2 cellular contexts compared by ENCODE assay signal in the genomic region with DNA sequence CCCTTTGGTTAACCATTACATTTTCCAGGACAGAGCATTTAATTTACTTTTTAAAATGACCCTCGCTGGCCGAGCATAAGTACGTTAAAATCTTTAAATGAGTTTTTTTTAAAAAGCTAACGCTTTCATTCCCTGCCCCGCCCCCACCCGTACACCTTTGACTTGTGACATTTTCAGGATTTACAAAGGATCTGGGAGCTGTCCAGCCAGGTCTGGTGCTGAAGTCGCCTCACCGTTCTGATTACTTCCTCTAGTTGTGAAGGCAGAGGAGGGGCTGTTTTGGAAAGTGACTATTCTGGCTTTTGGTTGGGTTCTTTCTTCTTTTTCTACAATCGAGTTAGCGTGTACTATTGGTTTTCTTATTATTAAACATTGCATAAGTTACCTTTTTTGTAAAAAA.
TF ChIP-seq lines count a peak whose summit lies in the region.

No MANE protein-coding gene starts in this region.

TF ChIP-seq in A549, 52 proteins besides CTCF, POLR2A, EP300 and RAD21:
- TF ChIP-seq, protein P1, sequence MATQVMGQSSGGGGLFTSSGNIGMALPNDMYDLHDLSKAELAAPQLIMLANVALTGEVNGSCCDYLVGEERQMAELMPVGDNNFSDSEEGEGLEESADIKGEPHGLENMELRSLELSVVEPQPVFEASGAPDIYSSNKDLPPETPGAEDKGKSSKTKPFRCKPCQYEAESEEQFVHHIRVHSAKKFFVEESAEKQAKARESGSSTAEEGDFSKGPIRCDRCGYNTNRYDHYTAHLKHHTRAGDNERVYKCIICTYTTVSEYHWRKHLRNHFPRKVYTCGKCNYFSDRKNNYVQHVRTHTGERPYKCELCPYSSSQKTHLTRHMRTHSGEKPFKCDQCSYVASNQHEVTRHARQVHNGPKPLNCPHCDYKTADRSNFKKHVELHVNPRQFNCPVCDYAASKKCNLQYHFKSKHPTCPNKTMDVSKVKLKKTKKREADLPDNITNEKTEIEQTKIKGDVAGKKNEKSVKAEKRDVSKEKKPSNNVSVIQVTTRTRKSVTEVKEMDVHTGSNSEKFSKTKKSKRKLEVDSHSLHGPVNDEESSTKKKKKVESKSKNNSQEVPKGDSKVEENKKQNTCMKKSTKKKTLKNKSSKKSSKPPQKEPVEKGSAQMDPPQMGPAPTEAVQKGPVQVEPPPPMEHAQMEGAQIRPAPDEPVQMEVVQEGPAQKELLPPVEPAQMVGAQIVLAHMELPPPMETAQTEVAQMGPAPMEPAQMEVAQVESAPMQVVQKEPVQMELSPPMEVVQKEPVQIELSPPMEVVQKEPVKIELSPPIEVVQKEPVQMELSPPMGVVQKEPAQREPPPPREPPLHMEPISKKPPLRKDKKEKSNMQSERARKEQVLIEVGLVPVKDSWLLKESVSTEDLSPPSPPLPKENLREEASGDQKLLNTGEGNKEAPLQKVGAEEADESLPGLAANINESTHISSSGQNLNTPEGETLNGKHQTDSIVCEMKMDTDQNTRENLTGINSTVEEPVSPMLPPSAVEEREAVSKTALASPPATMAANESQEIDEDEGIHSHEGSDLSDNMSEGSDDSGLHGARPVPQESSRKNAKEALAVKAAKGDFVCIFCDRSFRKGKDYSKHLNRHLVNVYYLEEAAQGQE (IDR thresholded peaks at IDR 0.05): peak; percentile 90
- TF ChIP-seq ESRRA (IDR thresholded peaks at IDR 0.05; ENCODE audit: borderline replicate concordance, low read length) (no peak), ZSCAN20 (CRISPR knock-in tag; IDR thresholded peaks at IDR 0.05) (no peak)

TF ChIP-seq in WTC11, 78 proteins besides CTCF, POLR2A, EP300 and RAD21 (continued from another document):
- TF ChIP-seq, protein P2, sequence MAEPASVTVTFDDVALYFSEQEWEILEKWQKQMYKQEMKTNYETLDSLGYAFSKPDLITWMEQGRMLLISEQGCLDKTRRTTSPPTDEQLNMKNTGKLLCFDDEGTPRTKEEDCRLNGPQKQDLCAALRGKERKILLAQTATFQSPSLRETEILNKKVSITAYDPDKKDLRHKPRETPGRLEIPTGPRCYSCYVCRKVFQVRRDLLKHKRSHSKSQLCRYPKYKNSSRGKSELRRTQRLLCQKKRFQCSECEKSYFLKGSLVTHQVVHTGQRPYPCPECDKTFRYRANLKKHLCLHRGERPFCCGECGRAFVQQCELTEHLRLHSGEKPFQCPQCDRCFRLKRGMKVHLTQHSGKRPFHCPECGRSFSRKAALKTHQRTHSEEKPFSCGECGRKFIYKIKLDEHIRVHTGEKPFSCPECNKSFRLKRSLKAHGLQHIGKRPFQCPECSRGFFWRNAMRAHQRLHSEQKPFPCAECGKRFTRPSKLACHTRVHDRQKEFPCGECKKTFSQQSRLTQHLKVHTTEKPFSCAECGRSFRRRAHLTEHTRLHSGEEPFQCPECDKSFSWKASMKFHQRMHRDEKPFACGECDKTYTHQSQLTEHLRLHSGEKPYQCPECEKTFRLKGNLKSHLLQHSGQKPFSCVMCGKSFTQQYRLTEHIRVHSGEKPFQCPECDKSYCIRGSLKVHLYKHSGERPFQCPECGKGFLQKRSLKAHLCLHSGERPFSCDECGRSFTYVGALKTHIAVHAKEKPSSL (CRISPR knock-in tag; conservative IDR thresholded peaks at IDR 0.05): no peak
- TF ChIP-seq, protein P3, sequence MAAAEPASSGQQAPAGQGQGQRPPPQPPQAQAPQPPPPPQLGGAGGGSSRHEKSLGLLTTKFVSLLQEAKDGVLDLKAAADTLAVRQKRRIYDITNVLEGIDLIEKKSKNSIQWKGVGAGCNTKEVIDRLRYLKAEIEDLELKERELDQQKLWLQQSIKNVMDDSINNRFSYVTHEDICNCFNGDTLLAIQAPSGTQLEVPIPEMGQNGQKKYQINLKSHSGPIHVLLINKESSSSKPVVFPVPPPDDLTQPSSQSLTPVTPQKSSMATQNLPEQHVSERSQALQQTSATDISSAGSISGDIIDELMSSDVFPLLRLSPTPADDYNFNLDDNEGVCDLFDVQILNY (CRISPR knock-in tag; IDR thresholded peaks at IDR 0.05): peak; percentile 40; the same call in 1 of the 2 replicates
- TF ChIP-seq, protein P4, sequence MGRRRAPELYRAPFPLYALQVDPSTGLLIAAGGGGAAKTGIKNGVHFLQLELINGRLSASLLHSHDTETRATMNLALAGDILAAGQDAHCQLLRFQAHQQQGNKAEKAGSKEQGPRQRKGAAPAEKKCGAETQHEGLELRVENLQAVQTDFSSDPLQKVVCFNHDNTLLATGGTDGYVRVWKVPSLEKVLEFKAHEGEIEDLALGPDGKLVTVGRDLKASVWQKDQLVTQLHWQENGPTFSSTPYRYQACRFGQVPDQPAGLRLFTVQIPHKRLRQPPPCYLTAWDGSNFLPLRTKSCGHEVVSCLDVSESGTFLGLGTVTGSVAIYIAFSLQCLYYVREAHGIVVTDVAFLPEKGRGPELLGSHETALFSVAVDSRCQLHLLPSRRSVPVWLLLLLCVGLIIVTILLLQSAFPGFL (CRISPR knock-in tag; IDR thresholded peaks at IDR 0.05; ENCODE audit: borderline replicate concordance): no peak
- no peak for TF ChIP-seq GABPB1 (CRISPR knock-in tag; IDR thresholded peaks at IDR 0.05)
- 0 out of 2 replicates have a peak, but pooled peaks have one; percentile 72 for TF ChIP-seq ZNF232 (CRISPR knock-in tag; IDR thresholded peaks at IDR 0.05)
- TF ChIP-seq TCF7 (CRISPR knock-in tag; IDR thresholded peaks at IDR 0.05; ENCODE audit: low read depth): no peak
- TF ChIP-seq, protein P5, sequence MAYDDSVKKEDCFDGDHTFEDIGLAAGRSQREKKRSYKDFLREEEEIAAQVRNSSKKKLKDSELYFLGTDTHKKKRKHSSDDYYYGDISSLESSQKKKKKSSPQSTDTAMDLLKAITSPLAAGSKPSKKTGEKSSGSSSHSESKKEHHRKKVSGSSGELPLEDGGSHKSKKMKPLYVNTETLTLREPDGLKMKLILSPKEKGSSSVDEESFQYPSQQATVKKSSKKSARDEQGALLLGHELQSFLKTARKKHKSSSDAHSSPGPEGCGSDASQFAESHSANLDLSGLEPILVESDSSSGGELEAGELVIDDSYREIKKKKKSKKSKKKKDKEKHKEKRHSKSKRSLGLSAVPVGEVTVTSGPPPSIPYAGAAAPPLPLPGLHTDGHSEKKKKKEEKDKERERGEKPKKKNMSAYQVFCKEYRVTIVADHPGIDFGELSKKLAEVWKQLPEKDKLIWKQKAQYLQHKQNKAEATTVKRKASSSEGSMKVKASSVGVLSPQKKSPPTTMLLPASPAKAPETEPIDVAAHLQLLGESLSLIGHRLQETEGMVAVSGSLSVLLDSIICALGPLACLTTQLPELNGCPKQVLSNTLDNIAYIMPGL (CRISPR knock-in tag; IDR thresholded peaks at IDR 0.05): no peak
- no peak for TF ChIP-seq CREM (CRISPR knock-in tag; IDR thresholded peaks at IDR 0.05)
- no peak for TF ChIP-seq ZNF138 (CRISPR knock-in tag; conservative IDR thresholded peaks at IDR 0.05)
TF ChIP-seq in WTC11: peak in this region for 2.
